In genomic region chr13:36531746-36532486, GRCh38 we compare ENCODE assay signal across 21 cellular contexts.
A peak's percentile ranks its signal among the peaks of the same experiment; 100 is the strongest.
DNase-seq lines count a peak whose midpoint lies in the region; ATAC-seq and TF ChIP-seq lines count a peak whose summit lies in the region.
"Had no signal": no experiment of that assay in that cellular context is flagged by ENCODE, and none has a peak within 500 bp of the region (broad histone marks: within the 10 kb centered on the region; RNA-seq: fewer than 3 reads in every experiment).

No MANE protein-coding gene starts in this region.

- peaks cover 24% of the 10 kb centered on the region for H3K4me1 ChIP-seq in lower lobe of right lung

- intact Hi-C loops in lower lobe of right lung (cut with DNase I), result no loop called here

- H3K9me3 ChIP-seq in lower lobe of right lung, result no peaks in the 10 kb centered on the region
- H3K9me3 ChIP-seq in T-helper 17 cell (ENCODE audit: control insufficient read depth, low read length, poor library complexity, severe bottlenecking), result no peaks in the 10 kb centered on the region

- H3K4me1 Mint-ChIP-seq in T-helper 17 cell, result no peaks in the 10 kb centered on the region

- no peaks in the 10 kb centered on the region for H3K27me3 Mint-ChIP-seq in T-helper 17 cell

- no peaks in the 10 kb centered on the region for H3K27me3 ChIP-seq in lower lobe of right lung (ENCODE audit: low read depth)

- no peaks in the 10 kb centered on the region for H3K36me3 ChIP-seq in lower lobe of right lung

- no peak overlapping the region for H3K27ac Mint-ChIP-seq in T-helper 17 cell
- H3K27ac Mint-ChIP-seq: activated CD4-positive, alpha-beta memory T cell treated with anti-CD3 and anti-CD28 coated beads for 36 hours; type B pancreatic cell had no signal

- in situ Hi-C loops in KBM-7 (cut with MboI; ENCODE audit: low pct_unique_long_range_greater_than_20kb, low sequenced_read_pairs), result no loop called here

- no peak overlapping the region for H3K4me3 Mint-ChIP-seq in T-helper 17 cell
- H3K4me3 Mint-ChIP-seq: activated CD4-positive, alpha-beta memory T cell treated with anti-CD3 and anti-CD28 coated beads for 36 hours; type B pancreatic cell had no signal

- no peak for TF ChIP-seq CTCF in AG09309 (IDR thresholded peaks at IDR 0.05; ENCODE audit: control insufficient read depth, insufficient read depth, low read depth, low read length, missing control alignments)
- TF ChIP-seq CTCF in lower lobe of right lung (IDR thresholded peaks at IDR 0.05), result no peak

- no peak overlapping the region for H3K4me3 ChIP-seq in AG09309 (ENCODE audit: control insufficient read depth, low read depth, low read length)
- H3K4me3 ChIP-seq in lower lobe of right lung, result no peak overlapping the region
- H3K4me3 ChIP-seq: GM23248 had no signal

- peak; percentile 1 for DNase-seq in AG09309 (ENCODE audit: low read depth)
- DNase-seq in KBM-7, result peak; percentile 30
- DNase-seq in astrocyte of the hippocampus (ENCODE audit: low read depth, low spot score), result peak; percentile 73
- no peak for DNase-seq in lower lobe of right lung
- DNase-seq in effector CD4-positive, alpha-beta T cell, result no peak
- DNase-seq in T-helper 17 cell, result no peak
- DNase-seq: activated CD4-positive, alpha-beta memory T cell treated with anti-CD3 and anti-CD28 coated beads for 36 hours; activated effector memory CD4-positive, alpha-beta T cell treated with Interleukin-2 at 50 U/mL for 16 hours; central memory CD4-positive, alpha-beta T cell; DND-41; erythroblast; GM23248; midbrain; NCI-H1048; NCI-H510A; RPMI8226; stimulated activated CD4-positive, alpha-beta T cell treated with anti-CD3 and anti-CD28 coated beads, Interleukin-15, amount 100 ng/mL, for 24 hours; T-helper 9 cell had no signal

- ATAC-seq in lower lobe of right lung (peak; percentile 74), HG02870 (IDR thresholded peaks at IDR 0.05; ENCODE audit: unreplicated experiment) (no peak), T-helper 17 cell (no peak), HG03442 (IDR thresholded peaks at IDR 0.05; ENCODE audit: unreplicated experiment) (no peak)

- no peak overlapping the region for H3K27ac ChIP-seq in lower lobe of right lung
- H3K27ac ChIP-seq: GM23248 had no signal

- H3K36me3 Mint-ChIP-seq in T-helper 17 cell (ENCODE audit: low read depth), result no peaks in the 10 kb centered on the region
- H3K36me3 Mint-ChIP-seq: activated CD4-positive, alpha-beta memory T cell treated with anti-CD3 and anti-CD28 coated beads for 36 hours; type B pancreatic cell had no signal

Comparison
In these comparisons a context has a peak if more than half of its experiments do, and no peak if none do; other contexts are left out.
1. DNase-seq: peak in AG09309 (single experiment), KBM-7 (single experiment) and astrocyte of the hippocampus (single experiment); none in lower lobe of right lung (single experiment), effector CD4-positive, alpha-beta T cell (single experiment) and T-helper 17 cell (0 of 3).
2. ATAC-seq: peak in lower lobe of right lung (2 of 2); none in HG02870 (single experiment), T-helper 17 cell (single experiment) and HG03442 (single experiment).